In genomic region chr17:8153550-8153956, GRCh38 we compare ENCODE assay signal across 8 cellular contexts. TPM values are rescaled to one million over a fixed set of nuclear protein-coding genes. Genes with fewer than 3 reads are reported as not detected.
A peak's percentile ranks its signal among the peaks of the same experiment; 100 is the strongest.
DNase-seq lines count a peak whose midpoint lies in the region; ATAC-seq and TF ChIP-seq lines count a peak whose summit lies in the region.

No MANE protein-coding gene starts in this region.

- WGBS in transverse colon (ENCODE audit: low coverage in 1 of 2), 2 donors = 8 to 27% methylated on average over 8 to 13 of the region's 13 CpGs

- peaks cover 0 to 4% (median 0%) of the 10 kb centered on the region in 7 donors for H3K9me3 Mint-ChIP-seq in CD14-positive monocyte
- H3K9me3 Mint-ChIP-seq in IgD-negative memory B cell = no peaks in the 10 kb centered on the region
- H3K9me3 Mint-ChIP-seq in activated T-cell treated with anti-CD3 and anti-CD28 coated beads, Interleukin-2, amount 50 U/mL, for 24 hours = no peaks in the 10 kb centered on the region
- peaks cover 0 to 6% (median 0%) of the 10 kb centered on the region in 9 donors for H3K9me3 Mint-ChIP-seq in naive thymus-derived CD8-positive, alpha-beta T cell

- H3K4me1 ChIP-seq in transverse colon = peaks cover 13 to 58% (median 44%) of the 10 kb centered on the region in 4 donors

- H3K36me3 ChIP-seq in transverse colon = peaks cover 0 to 20% (median 13%) of the 10 kb centered on the region in 4 donors

- intact Hi-C loops in CD14-positive monocyte (cut with micrococcal nuclease) = loop anchor here in 1 of 2 donors (5.0 to 10.0 kb wide), 2 partner anchors 34 to 319 kb away; partner anchors contain the start of gene KDM6B
- intact Hi-C loops in transverse colon (cut with DNase I; ENCODE audit: low total_unique reads) = no loop called here

- H3K27me3 Mint-ChIP-seq in CD14-positive monocyte (ENCODE audit: low read depth in 3 of 3) (peaks cover 0 to 12% (median 0%) of the 10 kb centered on the region in 3 donors), IgD-negative memory B cell (peaks cover 5% of the 10 kb centered on the region)
- no peaks in the 10 kb centered on the region for H3K27me3 Mint-ChIP-seq in activated T-cell treated with anti-CD3 and anti-CD28 coated beads, Interleukin-2, amount 50 U/mL, for 24 hours
- peaks cover 0 to 2% (median 0%) of the 10 kb centered on the region in 5 donors for H3K27me3 Mint-ChIP-seq in naive thymus-derived CD8-positive, alpha-beta T cell

- H3K9me3 ChIP-seq in transverse colon = no peaks in the 10 kb centered on the region

- peak overlapping the region; percentile 20 to 92 (median 24) for H3K4me3 ChIP-seq in transverse colon

- ATAC-seq in naive thymus-derived CD8-positive, alpha-beta T cell = no peak

- H3K27me3 ChIP-seq in transverse colon = no peaks in the 10 kb centered on the region

- no peak for TF ChIP-seq POLR2A in transverse colon (IDR thresholded peaks at IDR 0.05)

- peak overlapping the region; percentile 95 to 100 (median 99) for H3K27ac ChIP-seq in transverse colon

- TF ChIP-seq CTCF in CD14-positive monocyte (IDR thresholded peaks at IDR 0.05) (no peak), transverse colon (IDR thresholded peaks at IDR 0.05) (no peak)

- peaks cover 35% of the 10 kb centered on the region for H3K4me1 Mint-ChIP-seq in CD14-positive monocyte
- peaks cover 20 to 32% (median 30%) of the 10 kb centered on the region in 3 donors for H3K4me1 Mint-ChIP-seq in IgD-negative memory B cell
- H3K4me1 Mint-ChIP-seq in activated T-cell treated with anti-CD3 and anti-CD28 coated beads, Interleukin-2, amount 50 U/mL, for 24 hours (ENCODE audit: low read depth) = peaks cover 43% of the 10 kb centered on the region
- H3K4me1 Mint-ChIP-seq in naive thymus-derived CD8-positive, alpha-beta T cell = peaks cover 3 to 62% (median 50%) of the 10 kb centered on the region in 4 donors

- DNase-seq in CD14-positive monocyte (ENCODE audit: low spot score) = peak; percentile 78
- peak; percentile 65 for DNase-seq in activated T-cell treated with anti-CD3 and anti-CD28 coated beads, Interleukin-2, amount 50 U/mL, for 24 hours
- DNase-seq in fibroblast of peridontal ligament (ENCODE audit: extremely low read depth) = peak; percentile 95
- DNase-seq in naive thymus-derived CD8-positive, alpha-beta T cell = peak in 6 of 10 donors; percentile 23 to 63 (median 54)
- DNase-seq in transverse colon = peak; percentile 85
- no peak for DNase-seq in DMS153 treated with DMSO at 0.1 percent for 48 hours (lab: John Stamatoyannopoulos, UW; ENCODE audit: unreplicated experiment)
- DNase-seq in activated gamma-delta T cell treated with Interleukin-2 at 50 U/mL for 16 hours = no peak

- TF ChIP-seq EP300 in transverse colon (IDR thresholded peaks at IDR 0.05; ENCODE audit: low read depth) = no peak

- H3K4me3 Mint-ChIP-seq in CD14-positive monocyte (peak overlapping the region in 1 of 2 donors; percentile 82), IgD-negative memory B cell (peak overlapping the region in 2 of 4 donors; percentile 32 to 51)
- peak overlapping the region; percentile 66 for H3K4me3 Mint-ChIP-seq in activated T-cell treated with anti-CD3 and anti-CD28 coated beads, Interleukin-2, amount 50 U/mL, for 24 hours
- peak overlapping the region in 1 of 10 donors; percentile 97 for H3K4me3 Mint-ChIP-seq in naive thymus-derived CD8-positive, alpha-beta T cell

- H3K36me3 Mint-ChIP-seq in CD14-positive monocyte (peaks cover 34 to 36% of the 10 kb centered on the region in 2 donors), IgD-negative memory B cell (peaks cover 3% of the 10 kb centered on the region)
- peaks cover 35% of the 10 kb centered on the region for H3K36me3 Mint-ChIP-seq in activated T-cell treated with anti-CD3 and anti-CD28 coated beads, Interleukin-2, amount 50 U/mL, for 24 hours (ENCODE audit: low read depth)
- H3K36me3 Mint-ChIP-seq in naive thymus-derived CD8-positive, alpha-beta T cell = peaks cover 0 to 44% (median 9%) of the 10 kb centered on the region in 3 donors

- in situ Hi-C loops in transverse colon (cut with MboI; ENCODE audit: low pct_ligation_motif_present in 1 of 4, low pct_unique_long_range_greater_than_20kb in 1 of 4, low sequenced_read_pairs in 3 of 4) = no loop called here

- POLR2A ChIA-PET in naive thymus-derived CD8-positive, alpha-beta T cell (lab: Charles Lee) = interaction anchor here (0.6 to 41.9 kb wide), 12 partner anchors 9 to 147 kb away, joined by 3 to 1171 read pairs (median 4); partner anchors contain the start of genes BORCS6, CTC1, TMEM107 and VAMP2

- no peak overlapping the region for H3K27ac Mint-ChIP-seq in CD14-positive monocyte
- peak overlapping the region in 2 of 3 donors; percentile 71 to 96 for H3K27ac Mint-ChIP-seq in IgD-negative memory B cell
- H3K27ac Mint-ChIP-seq in activated T-cell treated with anti-CD3 and anti-CD28 coated beads, Interleukin-2, amount 50 U/mL, for 24 hours = no peak overlapping the region
- peak overlapping the region in 1 of 10 donors; percentile 97 for H3K27ac Mint-ChIP-seq in naive thymus-derived CD8-positive, alpha-beta T cell

RNA-seq across cellular contexts. Expression of gene PER1, which starts 1.3 kb away (rescaled TPM):
- polyA plus RNA-seq in CD14-positive monocyte (1 to 10 TPM; 5.6 to 9.6 TPM), IgD-negative memory B cell (12.6 TPM)
- 100 to 1,000 TPM; 148 to 153 TPM for total RNA-seq in naive thymus-derived CD8-positive, alpha-beta T cell
- 10 to 100 TPM in 2 of 3 donors, 1 to 10 TPM in 1; 6.1 to 11.4 (median 10.7) TPM for polyA plus RNA-seq in naive thymus-derived CD8-positive, alpha-beta T cell
- total RNA-seq in transverse colon = 100 to 1,000 TPM in 2 of 4 donors, 10 to 100 TPM in 2; 55.9 to 211 (median 109) TPM

RNA-seq across cellular contexts. Expression of gene VAMP2, which starts 9.2 kb away (rescaled TPM):
- polyA plus RNA-seq in CD14-positive monocyte (10 to 100 TPM; 10.2 to 14.5 TPM), IgD-negative memory B cell (83.7 TPM)
- 100 to 1,000 TPM; 219 to 238 TPM for total RNA-seq in naive thymus-derived CD8-positive, alpha-beta T cell
- 10 to 100 TPM; 50.4 to 84.2 (median 64.4) TPM for polyA plus RNA-seq in naive thymus-derived CD8-positive, alpha-beta T cell
- total RNA-seq in transverse colon = 10 to 100 TPM; 20.9 to 49.4 (median 30.1) TPM

RNA-seq across cellular contexts. Expression of gene TMEM107, which starts 22.6 kb away (rescaled TPM):
- polyA plus RNA-seq in CD14-positive monocyte = 10 to 100 TPM; 31.4 to 37.4 TPM
- 35.2 TPM for polyA plus RNA-seq in IgD-negative memory B cell
- total RNA-seq in naive thymus-derived CD8-positive, alpha-beta T cell = 10 to 100 TPM; 17.2 to 19.4 TPM
- 10 to 100 TPM; 36.4 to 55.3 (median 41.9) TPM for polyA plus RNA-seq in naive thymus-derived CD8-positive, alpha-beta T cell
- 10 to 100 TPM in 2 of 4 donors, 1 to 10 TPM in 2; 1.5 to 74.6 (median 18.3) TPM for total RNA-seq in transverse colon

RNA-seq across cellular contexts. Expression of gene HES7, which starts 29.6 kb away (rescaled TPM):
- polyA plus RNA-seq in CD14-positive monocyte = not detected
- polyA plus RNA-seq in IgD-negative memory B cell = not detected
- total RNA-seq in naive thymus-derived CD8-positive, alpha-beta T cell = under 1 TPM in 1 of 2 experiments, not detected in 1; 0.30 TPM
- not detected for polyA plus RNA-seq in naive thymus-derived CD8-positive, alpha-beta T cell
- not detected for total RNA-seq in transverse colon

RNA-seq across cellular contexts. Expression of gene ALOXE3, which starts 35.2 kb away (rescaled TPM):
- polyA plus RNA-seq in CD14-positive monocyte = not detected
- not detected for polyA plus RNA-seq in IgD-negative memory B cell
- total RNA-seq in naive thymus-derived CD8-positive, alpha-beta T cell = under 1 TPM; 0.18 to 0.52 TPM
- polyA plus RNA-seq in naive thymus-derived CD8-positive, alpha-beta T cell = under 1 TPM in 1 of 3 donors, not detected in 2; 0.13 TPM
- under 1 TPM in 1 of 4 donors, not detected in 3; 0.79 TPM for total RNA-seq in transverse colon

Comparison
In these comparisons a context has a peak if more than half of its experiments do, and no peak if none do; other contexts are left out.
1. DNase-seq: peak in CD14-positive monocyte (single experiment), activated T-cell treated with anti-CD3 and anti-CD28 coated beads, Interleukin-2, amount 50 U/mL, for 24 hours (single experiment), fibroblast of peridontal ligament (single experiment), naive thymus-derived CD8-positive, alpha-beta T cell (6 of 10) and transverse colon (single experiment); none in DMS153 treated with DMSO at 0.1 percent for 48 hours (single experiment) and activated gamma-delta T cell treated with Interleukin-2 at 50 U/mL for 16 hours (single experiment).
2. H3K27ac Mint-ChIP-seq: peak in IgD-negative memory B cell (2 of 3); none in CD14-positive monocyte (0 of 7) and activated T-cell treated with anti-CD3 and anti-CD28 coated beads, Interleukin-2, amount 50 U/mL, for 24 hours (single experiment).